In genomic region chr16:2223375-2224182, GRCh38 we compare ENCODE assay signal across 1 cellular context.
TF ChIP-seq lines count a peak whose summit lies in the region.

E4F1 (plus strand) TSS chr16:2223591; CDS start chr16:2223614, 23 bp downstream.

TF ChIP-seq in HepG2, 621 proteins besides CTCF, POLR2A, EP300 and RAD21 (continued from another document and continues in another):
- no peak for TF ChIP-seq HHEX (CRISPR knock-in tag; IDR thresholded peaks at IDR 0.05)
- peak; percentile 73; the same call in 1 of the 2 replicates for TF ChIP-seq SMAD1 (CRISPR knock-in tag; IDR thresholded peaks at IDR 0.05; ENCODE audit: borderline replicate concordance, low read depth)
- no peak for TF ChIP-seq ATF6 (CRISPR knock-in tag; conservative IDR thresholded peaks at IDR 0.05)
- TF ChIP-seq, protein P1, sequence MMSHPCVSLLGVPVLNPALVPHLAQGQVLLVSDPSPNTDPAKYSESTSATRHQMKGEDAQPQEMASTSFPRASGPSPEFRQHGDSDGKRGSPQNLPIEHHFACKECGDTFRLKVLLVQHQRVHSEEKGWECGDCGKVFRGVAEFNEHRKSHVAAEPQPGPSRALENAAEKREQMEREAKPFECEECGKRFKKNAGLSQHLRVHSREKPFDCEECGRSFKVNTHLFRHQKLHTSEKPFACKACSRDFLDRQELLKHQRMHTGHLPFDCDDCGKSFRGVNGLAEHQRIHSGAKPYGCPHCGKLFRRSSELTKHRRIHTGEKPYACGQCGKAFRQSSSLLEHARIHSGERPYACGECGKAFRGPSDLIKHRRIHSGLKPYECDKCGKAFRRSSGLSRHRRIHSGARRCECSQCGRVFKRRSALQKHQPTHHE (CRISPR knock-in tag; IDR thresholded peaks at IDR 0.05; ENCODE audit: borderline replicate concordance) = peak; percentile 80
- TF ChIP-seq, protein P2, sequence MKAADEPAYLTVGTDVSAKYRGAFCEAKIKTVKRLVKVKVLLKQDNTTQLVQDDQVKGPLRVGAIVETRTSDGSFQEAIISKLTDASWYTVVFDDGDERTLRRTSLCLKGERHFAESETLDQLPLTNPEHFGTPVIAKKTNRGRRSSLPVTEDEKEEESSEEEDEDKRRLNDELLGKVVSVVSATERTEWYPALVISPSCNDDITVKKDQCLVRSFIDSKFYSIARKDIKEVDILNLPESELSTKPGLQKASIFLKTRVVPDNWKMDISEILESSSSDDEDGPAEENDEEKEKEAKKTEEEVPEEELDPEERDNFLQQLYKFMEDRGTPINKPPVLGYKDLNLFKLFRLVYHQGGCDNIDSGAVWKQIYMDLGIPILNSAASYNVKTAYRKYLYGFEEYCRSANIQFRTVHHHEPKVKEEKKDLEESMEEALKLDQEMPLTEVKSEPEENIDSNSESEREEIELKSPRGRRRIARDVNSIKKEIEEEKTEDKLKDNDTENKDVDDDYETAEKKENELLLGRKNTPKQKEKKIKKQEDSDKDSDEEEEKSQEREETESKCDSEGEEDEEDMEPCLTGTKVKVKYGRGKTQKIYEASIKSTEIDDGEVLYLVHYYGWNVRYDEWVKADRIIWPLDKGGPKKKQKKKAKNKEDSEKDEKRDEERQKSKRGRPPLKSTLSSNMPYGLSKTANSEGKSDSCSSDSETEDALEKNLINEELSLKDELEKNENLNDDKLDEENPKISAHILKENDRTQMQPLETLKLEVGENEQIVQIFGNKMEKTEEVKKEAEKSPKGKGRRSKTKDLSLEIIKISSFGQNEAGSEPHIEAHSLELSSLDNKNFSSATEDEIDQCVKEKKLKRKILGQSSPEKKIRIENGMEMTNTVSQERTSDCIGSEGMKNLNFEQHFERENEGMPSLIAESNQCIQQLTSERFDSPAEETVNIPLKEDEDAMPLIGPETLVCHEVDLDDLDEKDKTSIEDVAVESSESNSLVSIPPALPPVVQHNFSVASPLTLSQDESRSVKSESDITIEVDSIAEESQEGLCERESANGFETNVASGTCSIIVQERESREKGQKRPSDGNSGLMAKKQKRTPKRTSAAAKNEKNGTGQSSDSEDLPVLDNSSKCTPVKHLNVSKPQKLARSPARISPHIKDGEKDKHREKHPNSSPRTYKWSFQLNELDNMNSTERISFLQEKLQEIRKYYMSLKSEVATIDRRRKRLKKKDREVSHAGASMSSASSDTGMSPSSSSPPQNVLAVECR (CRISPR knock-in tag; IDR thresholded peaks at IDR 0.05; ENCODE audit: borderline replicate concordance) = peak; percentile 97
- TF ChIP-seq NBN (conservative IDR thresholded peaks at IDR 0.05) = no peak
- TF ChIP-seq ZNF691 (CRISPR knock-in tag; IDR thresholded peaks at IDR 0.05; ENCODE audit: borderline replicate concordance, low read depth) = peak; percentile 47; the same call in 1 of the 2 replicates
- TF ChIP-seq JUN (CRISPR knock-in tag; IDR thresholded peaks at IDR 0.05) = peak; percentile 44; the same call in 1 of the 2 replicates
- peak; percentile 88 for TF ChIP-seq CHD2 (IDR thresholded peaks at IDR 0.05; ENCODE audit: low read depth, low read length)
- no peak for TF ChIP-seq RAD51 (IDR thresholded peaks at IDR 0.05; ENCODE audit: borderline replicate concordance)
- no peak for TF ChIP-seq ZNF281 (CRISPR knock-in tag; IDR thresholded peaks at IDR 0.05; ENCODE audit: borderline replicate concordance)
- TF ChIP-seq ELF4 (CRISPR knock-in tag; IDR thresholded peaks at IDR 0.05; ENCODE audit: borderline replicate concordance) = no peak
- TF ChIP-seq SP4 (CRISPR knock-in tag; IDR thresholded peaks at IDR 0.05) = peak; percentile 97
- TF ChIP-seq TRIM22 (IDR thresholded peaks at IDR 0.05) = no peak
- no peak; the same call in 1 of the 2 replicates for TF ChIP-seq GFI1 (CRISPR knock-in tag; IDR thresholded peaks at IDR 0.05; ENCODE audit: borderline replicate concordance)
- no peak for TF ChIP-seq ZNF781 (CRISPR knock-in tag; IDR thresholded peaks at IDR 0.05; ENCODE audit: borderline replicate concordance, not compliant biosample characterization)
- TF ChIP-seq NCOA2 (CRISPR knock-in tag; IDR thresholded peaks at IDR 0.05) = no peak; the same call in 1 of the 2 replicates
- TF ChIP-seq HNRNPL (IDR thresholded peaks at IDR 0.05; ENCODE audit: low read depth, low read length) = no peak
- no peak for TF ChIP-seq SMC3 (IDR thresholded peaks at IDR 0.05; ENCODE audit: low read length)
- peak; percentile 82 for TF ChIP-seq CREM (IDR thresholded peaks at IDR 0.05)
- peak; percentile 68; the same call in 1 of the 2 replicates for TF ChIP-seq CREM (CRISPR knock-in tag; IDR thresholded peaks at IDR 0.05)
- no peak for TF ChIP-seq LCORL (IDR thresholded peaks at IDR 0.05)
- peak; percentile 84 for TF ChIP-seq LCORL (CRISPR knock-in tag; IDR thresholded peaks at IDR 0.05)
- no peak for TF ChIP-seq PAWR (CRISPR knock-in tag; IDR thresholded peaks at IDR 0.05; ENCODE audit: borderline replicate concordance)
- peak; percentile 98 for TF ChIP-seq MEIS1 (CRISPR knock-in tag; IDR thresholded peaks at IDR 0.05; ENCODE audit: borderline replicate concordance)
- TF ChIP-seq PHF21A (CRISPR knock-in tag; IDR thresholded peaks at IDR 0.05) = peak; percentile 42; the same call in 1 of the 2 replicates
- TF ChIP-seq ZNF232 (CRISPR knock-in tag; IDR thresholded peaks at IDR 0.05; ENCODE audit: borderline replicate concordance) = peak; percentile 71; the same call in 1 of the 2 replicates
- no peak for TF ChIP-seq NR2F6 (IDR thresholded peaks at IDR 0.05)
- 0 out of 2 replicates have a peak, but pooled peaks have one; percentile 31 for TF ChIP-seq NR2F6 (CRISPR knock-in tag; IDR thresholded peaks at IDR 0.05)
- TF ChIP-seq ZNF33B (CRISPR knock-in tag; IDR thresholded peaks at IDR 0.05) = no peak
- TF ChIP-seq TMF1 (CRISPR knock-in tag; IDR thresholded peaks at IDR 0.05; ENCODE audit: low read depth) = no peak; the same call in 1 of the 2 replicates
- no peak for TF ChIP-seq POLR2AphosphoS2 (IDR thresholded peaks at IDR 0.05; ENCODE audit: low read depth, low read length)
- TF ChIP-seq, protein P3, sequence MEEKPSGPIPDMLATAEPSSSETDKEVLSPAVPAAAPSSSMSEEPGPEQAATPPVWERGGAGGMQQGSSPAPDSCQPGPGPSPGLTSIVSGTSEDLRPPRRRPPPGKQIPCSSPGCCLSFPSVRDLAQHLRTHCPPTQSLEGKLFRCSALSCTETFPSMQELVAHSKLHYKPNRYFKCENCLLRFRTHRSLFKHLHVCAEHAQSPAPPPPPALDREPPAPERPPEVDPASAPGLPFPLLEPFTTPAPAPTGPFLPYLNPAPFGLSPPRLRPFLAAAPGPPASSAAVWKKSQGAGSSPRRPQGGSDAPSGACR (CRISPR knock-in tag; IDR thresholded peaks at IDR 0.05) = no peak; the same call in 1 of the 2 replicates
- peak; percentile 78; the same call in 1 of the 2 replicates for TF ChIP-seq ZNF761 (CRISPR knock-in tag; conservative IDR thresholded peaks at IDR 0.05)
- TF ChIP-seq ZNF552 (CRISPR knock-in tag; IDR thresholded peaks at IDR 0.05; ENCODE audit: borderline replicate concordance) = no peak
- peak; percentile 99 for TF ChIP-seq CEBPB (IDR thresholded peaks at IDR 0.05; ENCODE audit: borderline replicate concordance, low read depth, low read length)
- TF ChIP-seq ZNF598 (CRISPR knock-in tag; IDR thresholded peaks at IDR 0.05; ENCODE audit: borderline replicate concordance) = no peak
- TF ChIP-seq ZNF597 (CRISPR knock-in tag; IDR thresholded peaks at IDR 0.05) = no peak
- no peak for TF ChIP-seq SYNCRIP (IDR thresholded peaks at IDR 0.05; ENCODE audit: insufficient read depth, low read depth, low read length)
- TF ChIP-seq AGO1 (IDR thresholded peaks at IDR 0.05; ENCODE audit: low read depth, low read length, poor library complexity, severe bottlenecking) = no peak
- peak; percentile 78 for TF ChIP-seq HDAC2 (CRISPR knock-in tag; IDR thresholded peaks at IDR 0.05)
- TF ChIP-seq PHF8 (CRISPR knock-in tag; IDR thresholded peaks at IDR 0.05) = peak; percentile 97
- TF ChIP-seq NKX3-1 (CRISPR knock-in tag; IDR thresholded peaks at IDR 0.05) = peak; percentile 47; the same call in 1 of the 2 replicates
- TF ChIP-seq ZNF609 (CRISPR knock-in tag; IDR thresholded peaks at IDR 0.05; ENCODE audit: borderline replicate concordance) = peak; percentile 68; the same call in 1 of the 2 replicates
- no peak for TF ChIP-seq ZNF44 (CRISPR knock-in tag; IDR thresholded peaks at IDR 0.05)
- no peak for TF ChIP-seq TCF12 (IDR thresholded peaks at IDR 0.05)
- TF ChIP-seq TCF12 (CRISPR knock-in tag; IDR thresholded peaks at IDR 0.05) = peak; percentile 68; the same call in 1 of the 2 replicates
